In genomic region chr4:184957451-184958115, GRCh38 we compare ENCODE assay signal across 21 cellular contexts.
DNase-seq lines count a peak whose midpoint lies in the region; ATAC-seq and TF ChIP-seq lines count a peak whose summit lies in the region.
"Had no signal": no experiment of that assay in that cellular context is flagged by ENCODE, and none has a peak within 500 bp of the region (broad histone marks: within the 10 kb centered on the region; RNA-seq: fewer than 3 reads in every experiment).

No MANE protein-coding gene starts in this region.

- no peaks in the 10 kb centered on the region for H3K9me3 Mint-ChIP-seq in nephron progenitor cell
- H3K9me3 Mint-ChIP-seq: CD4-positive, alpha-beta memory T cell had no signal

- no peak for TF ChIP-seq CTCF in nephron progenitor cell (IDR thresholded peaks at IDR 0.05)

- H3K27ac Mint-ChIP-seq in nephron progenitor cell: peak overlapping the region; percentile 57
- H3K27ac Mint-ChIP-seq: CD4-positive, alpha-beta memory T cell; IgD-negative memory B cell had no signal

- H3K27me3 Mint-ChIP-seq in nephron progenitor cell (ENCODE audit: low read depth, poor library complexity): peaks cover 9% of the 10 kb centered on the region

- no peak overlapping the region for H3K4me3 Mint-ChIP-seq in nephron progenitor cell
- H3K4me3 Mint-ChIP-seq: CD4-positive, alpha-beta memory T cell; IgD-negative memory B cell had no signal

- ATAC-seq in HG02763 (IDR thresholded peaks at IDR 0.05; ENCODE audit: unreplicated experiment): no peak

- DNase-seq in NCI-H2227 (lab: John Stamatoyannopoulos, UW; ENCODE audit: unreplicated experiment) (peak; percentile 49), NCI-H2227 treated with DMSO at 0.1 percent for 48 hours (lab: John Stamatoyannopoulos, UW) (no peak), NCI-H510A (lab: John Stamatoyannopoulos, UW) (peak; percentile 13), nephron progenitor cell (no peak), NCI-H774 (lab: John Stamatoyannopoulos, UW) (no peak), H4 (ENCODE audit: low spot score) (no peak), NCI-H2029 treated with DMSO at 0.1 percent for 48 hours (lab: John Stamatoyannopoulos, UW) (no peak)
- DNase-seq: BE2C; CD4-positive, alpha-beta memory T cell; DMS53; EL; H7; Kasumi-1; MG63; NCI-H1048; NCI-H1694; NCI-H2107; NCI-H446 treated with DMSO at 0.1 percent for 48 hours; PC-9 had no signal

- no peaks in the 10 kb centered on the region for H3K36me3 Mint-ChIP-seq in nephron progenitor cell (ENCODE audit: low read depth)
- H3K36me3 Mint-ChIP-seq: CD4-positive, alpha-beta memory T cell; IgD-negative memory B cell had no signal

- peaks cover 36% of the 10 kb centered on the region for H3K4me1 Mint-ChIP-seq in nephron progenitor cell
- H3K4me1 Mint-ChIP-seq: IgD-negative memory B cell had no signal

Comparison
In these comparisons a context has a peak if more than half of its experiments do, and no peak if none do; other contexts are left out.
1. DNase-seq: peak in NCI-H2227 (single experiment) and NCI-H510A (single experiment); none in NCI-H2227 treated with DMSO at 0.1 percent for 48 hours (single experiment), nephron progenitor cell (single experiment), NCI-H774 (single experiment), H4 (single experiment) and NCI-H2029 treated with DMSO at 0.1 percent for 48 hours (single experiment).